Comparison of ENCODE assay signal across 8 cellular contexts in genomic region chr14:93939304-93940229, GRCh38. TPM values are rescaled to one million over a fixed set of nuclear protein-coding genes. Genes with fewer than 3 reads are reported as not detected.
DNase-seq lines count a peak whose midpoint lies in the region; ATAC-seq and TF ChIP-seq lines count a peak whose summit lies in the region.

No MANE protein-coding gene starts in this region.

- H3K9me3 ChIP-seq in OCI-LY7 (ENCODE audit: low read length) (no peaks in the 10 kb centered on the region), neutrophil (no peaks in the 10 kb centered on the region)

- H3K36me3 ChIP-seq in OCI-LY7 (ENCODE audit: insufficient read depth, low read length) (peaks cover 39% of the 10 kb centered on the region; the same call in 1 of the 2 replicates), neutrophil (no peaks in the 10 kb centered on the region)

- H3K4me3 ChIP-seq in OCI-LY7 (ENCODE audit: low read depth, low read length, poor library complexity, severe bottlenecking), result no peak overlapping the region
- peak overlapping the region; percentile 32 to 61 for H3K4me3 ChIP-seq in neutrophil (ENCODE audit: low read depth in 1 of 2, low read length in 1 of 2)

- H2AFZ ChIP-seq in OCI-LY7 (ENCODE audit: low read length), result no peak overlapping the region

- H3K9me3 Mint-ChIP-seq in activated T-helper 2 cell treated with anti-CD3 and anti-CD28 coated beads, Interferon-gamma antibody, Interleukin-2, Interleukin-4, amounts not matched to agents 10 μg/mL and 5 μg/mL and 100 μg/mL, durations not matched to agents 14 hours and 24 hours and 36 hours, result no peaks in the 10 kb centered on the region

- H3K27me3 ChIP-seq in foreskin keratinocyte (peaks cover 27% of the 10 kb centered on the region), neutrophil (peaks cover 33% of the 10 kb centered on the region)

- H3K4me1 Mint-ChIP-seq in activated T-helper 2 cell treated with anti-CD3 and anti-CD28 coated beads, Interferon-gamma antibody, Interleukin-2, Interleukin-4, amounts not matched to agents 10 μg/mL and 5 μg/mL and 100 μg/mL, durations not matched to agents 14 hours and 24 hours and 36 hours (ENCODE audit: low read depth), result peaks cover 18% of the 10 kb centered on the region

- H3K27ac Mint-ChIP-seq in activated T-helper 2 cell treated with anti-CD3 and anti-CD28 coated beads, Interferon-gamma antibody, Interleukin-2, Interleukin-4, amounts not matched to agents 10 μg/mL and 5 μg/mL and 100 μg/mL, durations not matched to agents 14 hours and 24 hours and 36 hours, result peak overlapping the region; percentile 67

- H3K27ac ChIP-seq in OCI-LY7 (ENCODE audit: low read depth, low read length, poor library complexity, severe bottlenecking) (no peak overlapping the region), foreskin keratinocyte (no peak overlapping the region), neutrophil (no peak overlapping the region)

- ATAC-seq in GM18870 (IDR thresholded peaks at IDR 0.05; ENCODE audit: unreplicated experiment) (peak; percentile 71), HG03108 (IDR thresholded peaks at IDR 0.05; ENCODE audit: unreplicated experiment) (peak; percentile 92), foreskin keratinocyte (peak; percentile 68)

- CTCF ChIA-PET in OCI-LY7 (lab: Charles Lee; ENCODE audit: unreplicated experiment), result interaction anchor here (0.6 to 2.3 kb wide), 14 partner anchors 13 to 415 kb away, joined by 3 to 24 read pairs (median 4); partner anchors contain the start of gene CCDC197

- no peaks in the 10 kb centered on the region for H3K9me2 ChIP-seq in OCI-LY7 (ENCODE audit: insufficient read depth, low read length)

- H3K79me2 ChIP-seq in OCI-LY7 (ENCODE audit: insufficient read depth, low read depth, low read length), result no peaks in the 10 kb centered on the region

- H3K27me3 Mint-ChIP-seq in activated T-helper 2 cell treated with anti-CD3 and anti-CD28 coated beads, Interferon-gamma antibody, Interleukin-2, Interleukin-4, amounts not matched to agents 10 μg/mL and 5 μg/mL and 100 μg/mL, durations not matched to agents 14 hours and 24 hours and 36 hours (ENCODE audit: low read depth), result no peaks in the 10 kb centered on the region

- peaks cover 66% of the 10 kb centered on the region for H3K36me3 Mint-ChIP-seq in activated T-helper 2 cell treated with anti-CD3 and anti-CD28 coated beads, Interferon-gamma antibody, Interleukin-2, Interleukin-4, amounts not matched to agents 10 μg/mL and 5 μg/mL and 100 μg/mL, durations not matched to agents 14 hours and 24 hours and 36 hours (ENCODE audit: low read depth)

- POLR2A ChIA-PET in OCI-LY7 (lab: Charles Lee), result interaction anchor here (0.6 to 1.9 kb wide), 8 partner anchors 16 to 573 kb away, joined by 3 to 7 read pairs (median 4); no protein-coding TSS in a partner anchor

- peak overlapping the region; percentile 33; the same call in 1 of the 2 replicates for H3K4me2 ChIP-seq in OCI-LY7 (ENCODE audit: low read length)

- no TSS peak for BruUV-seq in OCI-LY7 (replicated peaks; lab: Mats Ljungman, UMichigan)

- TF ChIP-seq CTCF in OCI-LY7 (conservative IDR thresholded peaks at IDR 0.05; ENCODE audit: low read length) (peak; percentile 86), foreskin keratinocyte (conservative IDR thresholded peaks at IDR 0.05) (peak; percentile 96), neutrophil (IDR thresholded peaks at IDR 0.05) (peak; percentile 90)

- peak overlapping the region; percentile 49 for H3K4me3 Mint-ChIP-seq in activated T-helper 2 cell treated with anti-CD3 and anti-CD28 coated beads, Interferon-gamma antibody, Interleukin-2, Interleukin-4, amounts not matched to agents 10 μg/mL and 5 μg/mL and 100 μg/mL, durations not matched to agents 14 hours and 24 hours and 36 hours (ENCODE audit: low read depth)

- H3K4me1 ChIP-seq in OCI-LY7 (ENCODE audit: insufficient read depth, low read length, poor library complexity, severe bottlenecking) (peaks cover 6% of the 10 kb centered on the region), foreskin keratinocyte (no peaks in the 10 kb centered on the region), neutrophil (ENCODE audit: control insufficient read depth in 1 of 2, insufficient read depth in 1 of 2, low read depth in 1 of 2, low read length in 1 of 2) (peaks cover 0 to 11% of the 10 kb centered on the region in 2 experiments)

- intact Hi-C loops in OCI-LY7 (cut with micrococcal nuclease; ENCODE audit: unreplicated experiment), result loop anchor here (1.0 to 10.0 kb wide), 3 partner anchors 32 to 195 kb away; no protein-coding TSS in a partner anchor
- intact Hi-C loops in activated T-helper 2 cell treated with anti-CD3 and anti-CD28 coated beads, Interferon-gamma antibody, Interleukin-2, Interleukin-4, amounts not matched to agents 10 μg/mL and 5 μg/mL and 100 μg/mL, durations not matched to agents 14 hours and 24 hours and 36 hours (cut with micrococcal nuclease), result loop anchor here (1.0 to 2.0 kb wide), 5 partner anchors 19 to 191 kb away; partner anchors contain the start of gene ASB2

- no peaks in the 10 kb centered on the region for H4K20me1 ChIP-seq in OCI-LY7 (ENCODE audit: insufficient read depth, low read length)

- DNase-seq in AG08396 (ENCODE audit: low spot score), result peak; percentile 86
- peak; percentile 81 for DNase-seq in OCI-LY7 (ENCODE audit: low spot score)
- peak; percentile 86 for DNase-seq in activated T-helper 2 cell treated with anti-CD3 and anti-CD28 coated beads, Interferon-gamma antibody, Interleukin-2, Interleukin-4, amounts not matched to agents 10 μg/mL and 5 μg/mL and 100 μg/mL, durations not matched to agents 14 hours and 24 hours and 36 hours (ENCODE audit: low spot score)
- DNase-seq in foreskin keratinocyte, result peak; percentile 19 to 54
- peak; percentile 65 for DNase-seq in superior temporal gyrus (ENCODE audit: extremely low spot score)

RNA-seq across cellular contexts. Expression of gene FAM181A, which starts 12.4 kb away (rescaled TPM):
- total RNA-seq in OCI-LY7 (2014; rRNA removed; shearing (Covaris generic)), result not detected in 2 replicates
- total RNA-seq in OCI-LY7 (2022) (not detected in 2 replicates), foreskin keratinocyte (not detected in 2 replicates)
- not detected in 2 replicates for total RNA-seq in activated T-helper 2 cell treated with anti-CD3 and anti-CD28 coated beads, Interferon-gamma antibody, Interleukin-2, Interleukin-4, amounts not matched to agents 10 μg/mL and 5 μg/mL and 100 μg/mL, durations not matched to agents 14 hours and 24 hours and 36 hours
- not detected in 2 replicates for polyA plus RNA-seq in foreskin keratinocyte

RNA-seq across cellular contexts. Expression of gene ASB2, which starts 36.8 kb away (rescaled TPM):
- 15.0 and 21.7 TPM in 2 replicates for total RNA-seq in OCI-LY7 (2014; rRNA removed; shearing (Covaris generic))
- 16.1 and 23.6 TPM in 2 replicates for total RNA-seq in OCI-LY7 (2022)
- 19.8 TPM in 2 replicates for total RNA-seq in activated T-helper 2 cell treated with anti-CD3 and anti-CD28 coated beads, Interferon-gamma antibody, Interleukin-2, Interleukin-4, amounts not matched to agents 10 μg/mL and 5 μg/mL and 100 μg/mL, durations not matched to agents 14 hours and 24 hours and 36 hours
- total RNA-seq in foreskin keratinocyte, result not detected in 2 replicates
- 0.03 TPM in 1 of 2 replicates, not detected in the other for polyA plus RNA-seq in foreskin keratinocyte

RNA-seq across cellular contexts. Expression of gene CCDC197, which starts 57.5 kb away (rescaled TPM):
- not detected in 2 replicates for total RNA-seq in OCI-LY7 (2014; rRNA removed; shearing (Covaris generic))
- total RNA-seq in OCI-LY7 (2022) (not detected in 2 replicates), foreskin keratinocyte (not detected in 2 replicates)
- 0.11 TPM in 1 of 2 replicates, not detected in the other for total RNA-seq in activated T-helper 2 cell treated with anti-CD3 and anti-CD28 coated beads, Interferon-gamma antibody, Interleukin-2, Interleukin-4, amounts not matched to agents 10 μg/mL and 5 μg/mL and 100 μg/mL, durations not matched to agents 14 hours and 24 hours and 36 hours
- polyA plus RNA-seq in foreskin keratinocyte, result not detected in 2 replicates

Comparison
In these comparisons a context has a peak if more than half of its experiments do, and no peak if none do; other contexts are left out.
1. RNA of gene ASB2, which starts 36.8 kb away (total RNA-seq): 15.0 to 23.6 TPM in OCI-LY7 and 19.8 TPM in activated T-helper 2 cell treated with anti-CD3 and anti-CD28 coated beads, Interferon-gamma antibody, Interleukin-2, Interleukin-4, amounts not matched to agents 10 μg/mL and 5 μg/mL and 100 μg/mL, durations not matched to agents 14 hours and 24 hours and 36 hours; not detected in foreskin keratinocyte; every median in the first group is over 10 times any median in the second.
2. Peak in every context shown above with its lines, with median percentiles within 50 percentile points of each other: DNase-seq, ATAC-seq and CTCF ChIP-seq.